In genomic region chr16:69496376-69496775, GRCh38 we compare ENCODE assay signal across 23 cellular contexts.
DNase-seq lines count a peak whose midpoint lies in the region; ATAC-seq and TF ChIP-seq lines count a peak whose summit lies in the region.
"Had no signal": no experiment of that assay in that cellular context is flagged by ENCODE, and none has a peak within 500 bp of the region (broad histone marks: within the 10 kb centered on the region; RNA-seq: fewer than 3 reads in every experiment).

No MANE protein-coding gene starts in this region.

- no peaks in the 10 kb centered on the region for H3F3A ChIP-seq in SK-N-SH (replicated peaks; ENCODE audit: insufficient read depth)

- H4K20me1 ChIP-seq in SK-N-SH (ENCODE audit: insufficient read depth), result no peaks in the 10 kb centered on the region
- H4K20me1 ChIP-seq: BLaER1 treated with 17β-estradiol and CSF1 and Interleukin-3, amounts not matched to agents 10 nM and 100 nM had no signal

- no peaks in the 10 kb centered on the region for H3K9me2 ChIP-seq in SK-N-SH

- H3K9ac ChIP-seq in SK-N-SH, result no peak overlapping the region
- H3K9ac ChIP-seq: BLaER1 treated with 17β-estradiol and CSF1 and Interleukin-3, amounts not matched to agents 10 nM and 100 nM had no signal

- ATAC-seq in SK-N-SH treated with all-trans-retinoic acid at 6 μM for 48 hours (no peak), memory B cell (ENCODE audit: low read depth) (no peak)
- ATAC-seq: HCT116 had no signal

- WGBS in SK-N-SH (ENCODE audit: low lambda C conversion rate), result 64% methylated on average over 4 of the region's 4 CpGs
- WGBS in testis, 2 donors, result 42 to 62% methylated on average over 4 of the region's 4 CpGs

- intact Hi-C loops in testis (cut with DNase I; ENCODE audit: low total_unique reads), result no loop called here

- no peak for TF ChIP-seq EP300 in SK-N-SH (IDR thresholded peaks at IDR 0.05; ENCODE audit: borderline replicate concordance in 1 of 2, low read depth in 1 of 2, low read length in 1 of 2)

- H3K4me1 ChIP-seq in SK-N-SH (ENCODE audit: control insufficient read depth in 1 of 2, insufficient read depth in 2 of 2, low read depth in 1 of 2, low read length in 1 of 2) (peaks cover 0 to 22% of the 10 kb centered on the region in 2 experiments; a peak in 2 of 4 replicates), BE2C (peaks cover 14% of the 10 kb centered on the region), testis (no peaks in the 10 kb centered on the region), SJCRH30 (no peaks in the 10 kb centered on the region)
- H3K4me1 ChIP-seq: A549; BLaER1 treated with 17β-estradiol and CSF1 and Interleukin-3, amounts not matched to agents 10 nM and 100 nM had no signal

- no peak for TF ChIP-seq RAD21 in SK-N-SH (IDR thresholded peaks at IDR 0.05; ENCODE audit: low read length)

- H3K27me3 ChIP-seq in SK-N-SH (ENCODE audit: insufficient read depth) (no peaks in the 10 kb centered on the region), BE2C (no peaks in the 10 kb centered on the region), testis (no peaks in the 10 kb centered on the region), SJCRH30 (no peaks in the 10 kb centered on the region)

- CTCF ChIA-PET in SK-N-SH (lab: Yijun Ruan, JAX), result interaction anchor here (1.1 kb wide), 1 partner anchor 40 kb away, joined by 3 read pairs; no protein-coding TSS in a partner anchor

- TF ChIP-seq POLR2A in testis (IDR thresholded peaks at IDR 0.05), result no peak

- peak overlapping the region; percentile 26 for H3K27ac Mint-ChIP-seq in memory B cell
- H3K27ac Mint-ChIP-seq: CD4-positive, CD25-positive, alpha-beta regulatory T cell; HFFc6 had no signal

- POLR2A ChIA-PET in SK-N-SH (lab: Yijun Ruan, JAX), result no interaction called here

- no peaks in the 10 kb centered on the region for H3K79me2 ChIP-seq in SK-N-SH (ENCODE audit: insufficient read depth)

- no peaks in the 10 kb centered on the region for H3K27me3 Mint-ChIP-seq in memory B cell
- H3K27me3 Mint-ChIP-seq: CD4-positive, CD25-positive, alpha-beta regulatory T cell; IgD-negative memory B cell had no signal

- H3K4me3 Mint-ChIP-seq in memory B cell, result no peak overlapping the region
- H3K4me3 Mint-ChIP-seq: CD4-positive, CD25-positive, alpha-beta regulatory T cell; CD8-positive, alpha-beta memory T cell; HFFc6; IgD-negative memory B cell had no signal

- no peaks in the 10 kb centered on the region for H3K36me3 ChIP-seq in SK-N-SH (replicated peaks in 1 of 2; ENCODE audit: control insufficient read depth in 1 of 2, insufficient read depth in 2 of 2, low read length in 1 of 2)
- H3K36me3 ChIP-seq in BE2C, result no peaks in the 10 kb centered on the region
- no peaks in the 10 kb centered on the region for H3K36me3 ChIP-seq in testis (ENCODE audit: low read depth, missing control alignments)
- no peaks in the 10 kb centered on the region for H3K36me3 ChIP-seq in SJCRH30
- H3K36me3 ChIP-seq: BLaER1 treated with 17β-estradiol and CSF1 and Interleukin-3, amounts not matched to agents 10 nM and 100 nM had no signal

- peak overlapping the region in 1 of 2 experiments; percentile 93; a peak in 2 of 4 replicates for H3K27ac ChIP-seq in SK-N-SH (ENCODE audit: low read depth in 2 of 2, low read length in 1 of 2)
- H3K27ac ChIP-seq in testis, result no peak overlapping the region
- no peak overlapping the region for H3K27ac ChIP-seq in SJCRH30
- H3K27ac ChIP-seq: 22Rv1; BLaER1 treated with 17β-estradiol and CSF1 and Interleukin-3, amounts not matched to agents 10 nM and 100 nM had no signal

- TF ChIP-seq CTCF in SK-N-SH (IDR thresholded peaks at IDR 0.05) (no peak), BE2C (IDR thresholded peaks at IDR 0.05; ENCODE audit: low read depth, low read length) (no peak), testis (IDR thresholded peaks at IDR 0.05) (no peak)

- H3K4me1 Mint-ChIP-seq in memory B cell, result peaks cover 3% of the 10 kb centered on the region
- H3K4me1 Mint-ChIP-seq: CD4-positive, CD25-positive, alpha-beta regulatory T cell; CD8-positive, alpha-beta memory T cell; IgD-negative memory B cell had no signal

- no peak overlapping the region for H2AFZ ChIP-seq in SK-N-SH (ENCODE audit: low read depth)

- DNase-seq in SK-N-SH (peak; percentile 44), BE2C (no peak), memory B cell (ENCODE audit: low spot score in 2 of 2) (no peak), testis (peak; percentile 35), NCI-H2227 treated with DMSO at 0.1 percent for 48 hours (lab: John Stamatoyannopoulos, UW) (no peak), SJCRH30 (no peak)
- DNase-seq: CD4-positive, CD25-positive, alpha-beta regulatory T cell; CD8-positive, alpha-beta memory T cell; COR-L47; DMS 273 treated with DMSO at 0.1 percent for 48 hours; DMS53; DND-41; EL; GOT3; H7; HFFc6 had no signal

- H3K4me2 ChIP-seq in SK-N-SH, result no peak overlapping the region
- H3K4me2 ChIP-seq: A549; BLaER1 treated with 17β-estradiol and CSF1 and Interleukin-3, amounts not matched to agents 10 nM and 100 nM had no signal

- H3K9me3 Mint-ChIP-seq in memory B cell, result no peaks in the 10 kb centered on the region
- H3K9me3 Mint-ChIP-seq: CD8-positive, alpha-beta memory T cell had no signal

- no peaks in the 10 kb centered on the region for H3K36me3 Mint-ChIP-seq in memory B cell
- H3K36me3 Mint-ChIP-seq: CD4-positive, CD25-positive, alpha-beta regulatory T cell; CD8-positive, alpha-beta memory T cell; IgD-negative memory B cell had no signal

- H3K4me3 ChIP-seq in SK-N-SH (ENCODE audit: low read depth in 2 of 2, low read length in 1 of 2), result no peak overlapping the region
- H3K4me3 ChIP-seq in BE2C (ENCODE audit: low read depth, low read length), result peak overlapping the region; percentile 35; the same call in 1 of the 2 replicates
- no peak overlapping the region for H3K4me3 ChIP-seq in testis
- H3K4me3 ChIP-seq in SJCRH30, result no peak overlapping the region
- H3K4me3 ChIP-seq: A549; BLaER1 treated with 17β-estradiol and CSF1 and Interleukin-3, amounts not matched to agents 10 nM and 100 nM; GM12878 had no signal

- H3K9me3 ChIP-seq in SK-N-SH (no peaks in the 10 kb centered on the region), BE2C (no peaks in the 10 kb centered on the region), testis (no peaks in the 10 kb centered on the region), SJCRH30 (replicated peaks) (no peaks in the 10 kb centered on the region)

TF ChIP-seq in SK-N-SH, 30 proteins besides CTCF, POLR2A, EP300 and RAD21:
- TF ChIP-seq RXRA (IDR thresholded peaks at IDR 0.05; ENCODE audit: borderline replicate concordance, low read depth) (no peak), TCF12 (IDR thresholded peaks at IDR 0.05) (no peak), EZH2phosphoT487 (IDR thresholded peaks at IDR 0.05; ENCODE audit: borderline replicate concordance, low read depth) (no peak), MEF2A (IDR thresholded peaks at IDR 0.05; ENCODE audit: borderline replicate concordance, low read depth) (no peak), SIN3A (IDR thresholded peaks at IDR 0.05; ENCODE audit: borderline replicate concordance, low read depth, low read length) (no peak), JUND (IDR thresholded peaks at IDR 0.05) (no peak)

TF ChIP-seq in SK-N-SH treated with all-trans-retinoic acid at 6 μM for 48 hours, 23 proteins besides CTCF, POLR2A, EP300 and RAD21 (continues in another document):
- TF ChIP-seq, protein P1, sequence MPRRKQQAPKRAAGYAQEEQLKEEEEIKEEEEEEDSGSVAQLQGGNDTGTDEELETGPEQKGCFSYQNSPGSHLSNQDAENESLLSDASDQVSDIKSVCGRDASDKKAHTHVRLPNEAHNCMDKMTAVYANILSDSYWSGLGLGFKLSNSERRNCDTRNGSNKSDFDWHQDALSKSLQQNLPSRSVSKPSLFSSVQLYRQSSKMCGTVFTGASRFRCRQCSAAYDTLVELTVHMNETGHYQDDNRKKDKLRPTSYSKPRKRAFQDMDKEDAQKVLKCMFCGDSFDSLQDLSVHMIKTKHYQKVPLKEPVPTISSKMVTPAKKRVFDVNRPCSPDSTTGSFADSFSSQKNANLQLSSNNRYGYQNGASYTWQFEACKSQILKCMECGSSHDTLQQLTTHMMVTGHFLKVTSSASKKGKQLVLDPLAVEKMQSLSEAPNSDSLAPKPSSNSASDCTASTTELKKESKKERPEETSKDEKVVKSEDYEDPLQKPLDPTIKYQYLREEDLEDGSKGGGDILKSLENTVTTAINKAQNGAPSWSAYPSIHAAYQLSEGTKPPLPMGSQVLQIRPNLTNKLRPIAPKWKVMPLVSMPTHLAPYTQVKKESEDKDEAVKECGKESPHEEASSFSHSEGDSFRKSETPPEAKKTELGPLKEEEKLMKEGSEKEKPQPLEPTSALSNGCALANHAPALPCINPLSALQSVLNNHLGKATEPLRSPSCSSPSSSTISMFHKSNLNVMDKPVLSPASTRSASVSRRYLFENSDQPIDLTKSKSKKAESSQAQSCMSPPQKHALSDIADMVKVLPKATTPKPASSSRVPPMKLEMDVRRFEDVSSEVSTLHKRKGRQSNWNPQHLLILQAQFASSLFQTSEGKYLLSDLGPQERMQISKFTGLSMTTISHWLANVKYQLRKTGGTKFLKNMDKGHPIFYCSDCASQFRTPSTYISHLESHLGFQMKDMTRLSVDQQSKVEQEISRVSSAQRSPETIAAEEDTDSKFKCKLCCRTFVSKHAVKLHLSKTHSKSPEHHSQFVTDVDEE (CRISPR knock-in tag; IDR thresholded peaks at IDR 0.05), result no peak
- TF ChIP-seq ISL1 (CRISPR knock-in tag; IDR thresholded peaks at IDR 0.05) (no peak), SNAI2 (CRISPR knock-in tag; IDR thresholded peaks at IDR 0.05) (no peak), RARB (CRISPR knock-in tag; IDR thresholded peaks at IDR 0.05) (no peak), ZFP3 (CRISPR knock-in tag; IDR thresholded peaks at IDR 0.05) (no peak), PPARA (CRISPR knock-in tag; IDR thresholded peaks at IDR 0.05; ENCODE audit: borderline replicate concordance) (no peak), ZNF565 (CRISPR knock-in tag; conservative IDR thresholded peaks at IDR 0.05; ENCODE audit: low read depth) (no peak), BACH2 (CRISPR knock-in tag; IDR thresholded peaks at IDR 0.05; ENCODE audit: borderline replicate concordance) (no peak)
- TF ChIP-seq, protein P2, sequence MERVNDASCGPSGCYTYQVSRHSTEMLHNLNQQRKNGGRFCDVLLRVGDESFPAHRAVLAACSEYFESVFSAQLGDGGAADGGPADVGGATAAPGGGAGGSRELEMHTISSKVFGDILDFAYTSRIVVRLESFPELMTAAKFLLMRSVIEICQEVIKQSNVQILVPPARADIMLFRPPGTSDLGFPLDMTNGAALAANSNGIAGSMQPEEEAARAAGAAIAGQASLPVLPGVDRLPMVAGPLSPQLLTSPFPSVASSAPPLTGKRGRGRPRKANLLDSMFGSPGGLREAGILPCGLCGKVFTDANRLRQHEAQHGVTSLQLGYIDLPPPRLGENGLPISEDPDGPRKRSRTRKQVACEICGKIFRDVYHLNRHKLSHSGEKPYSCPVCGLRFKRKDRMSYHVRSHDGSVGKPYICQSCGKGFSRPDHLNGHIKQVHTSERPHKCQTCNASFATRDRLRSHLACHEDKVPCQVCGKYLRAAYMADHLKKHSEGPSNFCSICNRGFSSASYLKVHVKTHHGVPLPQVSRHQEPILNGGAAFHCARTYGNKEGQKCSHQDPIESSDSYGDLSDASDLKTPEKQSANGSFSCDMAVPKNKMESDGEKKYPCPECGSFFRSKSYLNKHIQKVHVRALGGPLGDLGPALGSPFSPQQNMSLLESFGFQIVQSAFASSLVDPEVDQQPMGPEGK (CRISPR knock-in tag; IDR thresholded peaks at IDR 0.05; ENCODE audit: borderline replicate concordance), result no peak

Comparison
In these comparisons a context has a peak if more than half of its experiments do, and no peak if none do; other contexts are left out.
1. DNase-seq: peak in SK-N-SH (single experiment) and testis (single experiment); none in BE2C (single experiment), memory B cell (0 of 2), NCI-H2227 treated with DMSO at 0.1 percent for 48 hours (single experiment) and SJCRH30 (0 of 2).